8 cellular contexts compared by ENCODE assay signal in genomic region chr5:115098041-115098702, GRCh38.
A peak's percentile ranks its signal among the peaks of the same experiment; 100 is the strongest.
DNase-seq lines count a peak whose midpoint lies in the region; ATAC-seq and TF ChIP-seq lines count a peak whose summit lies in the region.

No MANE protein-coding gene starts in this region.

- H3K36me3 Mint-ChIP-seq in GM23338 (ENCODE audit: low read depth): 0 out of 3 replicates have a peak, but pooled peaks cover 3% of the 10 kb centered on the region
- no peaks in the 10 kb centered on the region for H3K36me3 Mint-ChIP-seq in mesothelial cell of epicardium

- DNase-seq in A172 (ENCODE audit: low spot score) (peak; percentile 65), G401 (ENCODE audit: low spot score) (peak; percentile 43), GM23338 (ENCODE audit: low spot score) (peak; percentile 76), Karpas-422 (peak; percentile 90), coronary artery (ENCODE audit: low spot score) (no peak), mesothelial cell of epicardium (ENCODE audit: low spot score in 2 of 2, unreplicated experiment in 2 of 2) (no peak), NK-92 (lab: John Stamatoyannopoulos, UW; ENCODE audit: unreplicated experiment) (no peak)

- no peaks in the 10 kb centered on the region for H3F3A ChIP-seq in GM23338 (replicated peaks; ENCODE audit: low read depth)

- no peak overlapping the region for H3K4me3 ChIP-seq in GM23338
- no peak overlapping the region for H3K4me3 ChIP-seq in Karpas-422 (ENCODE audit: low read length)
- H3K4me3 ChIP-seq in coronary artery: no peak overlapping the region

- H3K4me2 ChIP-seq in GM23338 (no peak overlapping the region), Karpas-422 (ENCODE audit: low read depth, low read length, poor library complexity, severe bottlenecking) (no peak overlapping the region)

- H4K20me1 ChIP-seq in GM23338 (replicated peaks; ENCODE audit: insufficient read depth): no peaks in the 10 kb centered on the region
- H4K20me1 ChIP-seq in Karpas-422 (ENCODE audit: insufficient read depth, low read depth, low read length): no peaks in the 10 kb centered on the region

- H3K4me3 Mint-ChIP-seq in GM23338 (no peak overlapping the region), mesothelial cell of epicardium (no peak overlapping the region)

- TF ChIP-seq CTCF in GM23338 (conservative IDR thresholded peaks at IDR 0.05; ENCODE audit: low read depth in 2 of 2) (peak; percentile 86 to 92), coronary artery (IDR thresholded peaks at IDR 0.05) (peak; percentile 48), mesothelial cell of epicardium (IDR thresholded peaks at IDR 0.05; ENCODE audit: unreplicated experiment) (peak; percentile 42)

- no peaks in the 10 kb centered on the region; the same call in 1 of the 3 replicates for H3K9me3 Mint-ChIP-seq in GM23338
- peaks cover 4% of the 10 kb centered on the region for H3K9me3 Mint-ChIP-seq in mesothelial cell of epicardium

- no peak overlapping the region for H3K9ac ChIP-seq in Karpas-422 (ENCODE audit: low read length)

- peak; percentile 73 for ATAC-seq in GM23338
- peak; percentile 98 for ATAC-seq in SK-N-SH treated with all-trans-retinoic acid at 6 μM for 48 hours

- in situ Hi-C loops in G401 (cut with HindIII; ENCODE audit: low sequenced_read_pairs): no loop called here

- H3K27ac Mint-ChIP-seq in GM23338 (no peak overlapping the region), mesothelial cell of epicardium (no peak overlapping the region)

- H3K4me1 ChIP-seq in GM23338 (ENCODE audit: insufficient read depth) (peaks cover 6% of the 10 kb centered on the region), Karpas-422 (ENCODE audit: low read length) (peaks cover 18% of the 10 kb centered on the region)

- no peaks in the 10 kb centered on the region for H3K9me3 ChIP-seq in Karpas-422 (ENCODE audit: low read length)

- no peaks in the 10 kb centered on the region for H3K79me2 ChIP-seq in GM23338 (replicated peaks; ENCODE audit: insufficient read depth)
- no peaks in the 10 kb centered on the region for H3K79me2 ChIP-seq in Karpas-422 (ENCODE audit: low read length)

- H3K9me2 ChIP-seq in GM23338 (ENCODE audit: insufficient read depth) (0 out of 2 replicates have a peak, but pooled peaks cover 5% of the 10 kb centered on the region), Karpas-422 (replicated peaks; ENCODE audit: insufficient read depth, low read length) (no peaks in the 10 kb centered on the region)

- H2AFZ ChIP-seq in GM23338 (peak overlapping the region; percentile 13; the same call in 1 of the 2 replicates), Karpas-422 (ENCODE audit: low read length) (no peak overlapping the region)

- H3K27ac ChIP-seq in GM23338 (ENCODE audit: low read depth): no peak overlapping the region
- H3K27ac ChIP-seq in Karpas-422 (ENCODE audit: low read length): no peak overlapping the region
- no peak overlapping the region for H3K27ac ChIP-seq in coronary artery

- H3K27me3 ChIP-seq in GM23338 (ENCODE audit: insufficient read depth) (no peaks in the 10 kb centered on the region), Karpas-422 (ENCODE audit: low read length) (no peaks in the 10 kb centered on the region)

- no peaks in the 10 kb centered on the region for H3K27me3 Mint-ChIP-seq in GM23338 (ENCODE audit: insufficient read depth, low read depth, poor library complexity)
- H3K27me3 Mint-ChIP-seq in mesothelial cell of epicardium (ENCODE audit: low read depth): no peaks in the 10 kb centered on the region

- H3K4me1 Mint-ChIP-seq in GM23338: peaks cover 12% of the 10 kb centered on the region
- peaks cover 6% of the 10 kb centered on the region for H3K4me1 Mint-ChIP-seq in mesothelial cell of epicardium

- H3K36me3 ChIP-seq in GM23338 (ENCODE audit: insufficient read depth) (no peaks in the 10 kb centered on the region), Karpas-422 (ENCODE audit: insufficient read depth, low read length) (no peaks in the 10 kb centered on the region)

TF ChIP-seq in GM23338, 12 proteins besides CTCF, POLR2A, EP300 and RAD21:
- TF ChIP-seq JUNB (IDR thresholded peaks at IDR 0.05; ENCODE audit: unreplicated experiment): no peak
- TF ChIP-seq ZNF114 (CRISPR knock-in tag; IDR thresholded peaks at IDR 0.05): no peak

TF ChIP-seq in SK-N-SH treated with all-trans-retinoic acid at 6 μM for 48 hours, 23 proteins besides CTCF, POLR2A, EP300 and RAD21 (continues in another document):
- TF ChIP-seq ISL1 (CRISPR knock-in tag; IDR thresholded peaks at IDR 0.05) (no peak), RARB (CRISPR knock-in tag; IDR thresholded peaks at IDR 0.05) (no peak), GLIS3 (CRISPR knock-in tag; IDR thresholded peaks at IDR 0.05) (no peak), ZNF565 (CRISPR knock-in tag; conservative IDR thresholded peaks at IDR 0.05; ENCODE audit: low read depth) (no peak), PPARA (CRISPR knock-in tag; IDR thresholded peaks at IDR 0.05; ENCODE audit: borderline replicate concordance) (no peak), ZC3H10 (CRISPR knock-in tag; IDR thresholded peaks at IDR 0.05) (no peak), ZNF8 (CRISPR knock-in tag; IDR thresholded peaks at IDR 0.05) (no peak), ESRRG (CRISPR knock-in tag; IDR thresholded peaks at IDR 0.05) (no peak), ZNF70 (CRISPR knock-in tag; IDR thresholded peaks at IDR 0.05) (no peak), SNAI2 (CRISPR knock-in tag; IDR thresholded peaks at IDR 0.05) (no peak), POU6F1 (CRISPR knock-in tag; IDR thresholded peaks at IDR 0.05; ENCODE audit: borderline replicate concordance, low read depth) (no peak), ZFP30 (CRISPR knock-in tag; IDR thresholded peaks at IDR 0.05) (no peak)
- TF ChIP-seq, protein P1, sequence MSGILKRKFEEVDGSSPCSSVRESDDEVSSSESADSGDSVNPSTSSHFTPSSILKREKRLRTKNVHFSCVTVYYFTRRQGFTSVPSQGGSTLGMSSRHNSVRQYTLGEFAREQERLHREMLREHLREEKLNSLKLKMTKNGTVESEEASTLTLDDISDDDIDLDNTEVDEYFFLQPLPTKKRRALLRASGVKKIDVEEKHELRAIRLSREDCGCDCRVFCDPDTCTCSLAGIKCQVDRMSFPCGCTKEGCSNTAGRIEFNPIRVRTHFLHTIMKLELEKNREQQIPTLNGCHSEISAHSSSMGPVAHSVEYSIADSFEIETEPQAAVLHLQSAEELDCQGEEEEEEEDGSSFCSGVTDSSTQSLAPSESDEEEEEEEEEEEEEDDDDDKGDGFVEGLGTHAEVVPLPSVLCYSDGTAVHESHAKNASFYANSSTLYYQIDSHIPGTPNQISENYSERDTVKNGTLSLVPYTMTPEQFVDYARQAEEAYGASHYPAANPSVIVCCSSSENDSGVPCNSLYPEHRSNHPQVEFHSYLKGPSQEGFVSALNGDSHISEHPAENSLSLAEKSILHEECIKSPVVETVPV (CRISPR knock-in tag; IDR thresholded peaks at IDR 0.05): no peak
- TF ChIP-seq, protein P2, sequence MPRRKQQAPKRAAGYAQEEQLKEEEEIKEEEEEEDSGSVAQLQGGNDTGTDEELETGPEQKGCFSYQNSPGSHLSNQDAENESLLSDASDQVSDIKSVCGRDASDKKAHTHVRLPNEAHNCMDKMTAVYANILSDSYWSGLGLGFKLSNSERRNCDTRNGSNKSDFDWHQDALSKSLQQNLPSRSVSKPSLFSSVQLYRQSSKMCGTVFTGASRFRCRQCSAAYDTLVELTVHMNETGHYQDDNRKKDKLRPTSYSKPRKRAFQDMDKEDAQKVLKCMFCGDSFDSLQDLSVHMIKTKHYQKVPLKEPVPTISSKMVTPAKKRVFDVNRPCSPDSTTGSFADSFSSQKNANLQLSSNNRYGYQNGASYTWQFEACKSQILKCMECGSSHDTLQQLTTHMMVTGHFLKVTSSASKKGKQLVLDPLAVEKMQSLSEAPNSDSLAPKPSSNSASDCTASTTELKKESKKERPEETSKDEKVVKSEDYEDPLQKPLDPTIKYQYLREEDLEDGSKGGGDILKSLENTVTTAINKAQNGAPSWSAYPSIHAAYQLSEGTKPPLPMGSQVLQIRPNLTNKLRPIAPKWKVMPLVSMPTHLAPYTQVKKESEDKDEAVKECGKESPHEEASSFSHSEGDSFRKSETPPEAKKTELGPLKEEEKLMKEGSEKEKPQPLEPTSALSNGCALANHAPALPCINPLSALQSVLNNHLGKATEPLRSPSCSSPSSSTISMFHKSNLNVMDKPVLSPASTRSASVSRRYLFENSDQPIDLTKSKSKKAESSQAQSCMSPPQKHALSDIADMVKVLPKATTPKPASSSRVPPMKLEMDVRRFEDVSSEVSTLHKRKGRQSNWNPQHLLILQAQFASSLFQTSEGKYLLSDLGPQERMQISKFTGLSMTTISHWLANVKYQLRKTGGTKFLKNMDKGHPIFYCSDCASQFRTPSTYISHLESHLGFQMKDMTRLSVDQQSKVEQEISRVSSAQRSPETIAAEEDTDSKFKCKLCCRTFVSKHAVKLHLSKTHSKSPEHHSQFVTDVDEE (CRISPR knock-in tag; IDR thresholded peaks at IDR 0.05): no peak
- TF ChIP-seq, protein P3, sequence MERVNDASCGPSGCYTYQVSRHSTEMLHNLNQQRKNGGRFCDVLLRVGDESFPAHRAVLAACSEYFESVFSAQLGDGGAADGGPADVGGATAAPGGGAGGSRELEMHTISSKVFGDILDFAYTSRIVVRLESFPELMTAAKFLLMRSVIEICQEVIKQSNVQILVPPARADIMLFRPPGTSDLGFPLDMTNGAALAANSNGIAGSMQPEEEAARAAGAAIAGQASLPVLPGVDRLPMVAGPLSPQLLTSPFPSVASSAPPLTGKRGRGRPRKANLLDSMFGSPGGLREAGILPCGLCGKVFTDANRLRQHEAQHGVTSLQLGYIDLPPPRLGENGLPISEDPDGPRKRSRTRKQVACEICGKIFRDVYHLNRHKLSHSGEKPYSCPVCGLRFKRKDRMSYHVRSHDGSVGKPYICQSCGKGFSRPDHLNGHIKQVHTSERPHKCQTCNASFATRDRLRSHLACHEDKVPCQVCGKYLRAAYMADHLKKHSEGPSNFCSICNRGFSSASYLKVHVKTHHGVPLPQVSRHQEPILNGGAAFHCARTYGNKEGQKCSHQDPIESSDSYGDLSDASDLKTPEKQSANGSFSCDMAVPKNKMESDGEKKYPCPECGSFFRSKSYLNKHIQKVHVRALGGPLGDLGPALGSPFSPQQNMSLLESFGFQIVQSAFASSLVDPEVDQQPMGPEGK (CRISPR knock-in tag; IDR thresholded peaks at IDR 0.05; ENCODE audit: borderline replicate concordance): no peak

Comparison
In these comparisons a context has a peak if more than half of its experiments do, and no peak if none do; other contexts are left out.
1. DNase-seq: peak in A172 (single experiment), G401 (single experiment), GM23338 (single experiment) and Karpas-422 (single experiment); none in coronary artery (single experiment), mesothelial cell of epicardium (0 of 2) and NK-92 (single experiment).
2. Peak in every context shown above with its lines, with median percentiles within 50 percentile points of each other: CTCF ChIP-seq.